Comparison of ENCODE assay signal across 7 cellular contexts in the genomic region with DNA sequence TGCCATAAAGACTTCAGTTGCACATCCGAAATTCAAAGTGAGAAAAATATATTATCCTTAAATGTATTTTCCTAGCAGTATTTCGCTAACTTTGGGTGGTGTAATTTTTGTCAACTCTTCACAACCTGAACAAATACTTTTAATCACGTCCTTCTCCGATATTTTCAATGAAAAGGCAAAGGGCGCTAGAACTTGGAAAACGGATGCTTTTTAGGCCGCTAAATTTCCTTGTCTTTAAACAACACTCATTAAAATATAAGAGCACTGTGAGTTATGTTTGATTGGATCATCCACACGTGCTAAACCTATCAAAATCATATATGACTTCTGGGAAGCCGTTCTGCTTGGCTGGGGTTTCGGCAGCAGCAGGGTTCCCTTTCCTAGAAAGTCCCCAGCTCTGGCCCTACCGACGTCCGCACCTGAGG. TPM values are rescaled to one million over a fixed set of nuclear protein-coding genes. Genes with fewer than 3 reads are reported as not detected.
A peak's percentile ranks its signal among the peaks of the same experiment; 100 is the strongest.
DNase-seq lines count a peak whose midpoint lies in the region; ATAC-seq, FAIRE-seq and TF ChIP-seq lines count a peak whose summit lies in the region.

No MANE protein-coding gene starts in this region.

- H3K36me3 ChIP-seq in SU-DHL-6 (ENCODE audit: low read length) (no peaks in the 10 kb centered on the region), small intestine (ENCODE audit: control insufficient read depth in 2 of 2, insufficient read depth in 2 of 2, low read length in 2 of 2) (no peaks in the 10 kb centered on the region)

- H3F3A ChIP-seq in SU-DHL-6 (ENCODE audit: insufficient read depth): 0 out of 2 replicates have a peak, but pooled peaks cover 3% of the 10 kb centered on the region

- 0 out of 2 replicates have a peak overlapping the region, but pooled peaks have one; percentile 3 for H3K27ac ChIP-seq in SU-DHL-6 (ENCODE audit: low read depth, low read length)
- peak overlapping the region; percentile 57 for H3K27ac ChIP-seq in foreskin keratinocyte
- H3K27ac ChIP-seq in small intestine (ENCODE audit: low read depth in 1 of 2, low read length in 1 of 2): peak overlapping the region; percentile 77 to 94

- H3K9ac ChIP-seq in SU-DHL-6 (ENCODE audit: low read length): peak overlapping the region; percentile 87

- peak overlapping the region; percentile 60 for H3K4me2 ChIP-seq in SU-DHL-6 (ENCODE audit: low read depth, low read length, poor library complexity, severe bottlenecking)

- 13 to 24% (median 15%) methylated on average over 13 of the region's 13 CpGs for WGBS in small intestine, 3 donors

- DNase-seq in HFF-Myc (ENCODE audit: extremely low read depth, low read depth): peak; percentile 2
- peak in 1 of 2 donors; percentile 33 for DNase-seq in foreskin keratinocyte
- no peak for DNase-seq in small intestine
- DNase-seq in ecto neural progenitor cell (ENCODE audit: low spot score): no peak
- DNase-seq in NCI-H187 treated with DMSO at 0.1 percent for 48 hours (lab: John Stamatoyannopoulos, UW): no peak

- no peak for TF ChIP-seq CTCF in HFF-Myc (IDR thresholded peaks at IDR 0.05; ENCODE audit: low read depth, low read length, missing control alignments)
- TF ChIP-seq CTCF in SU-DHL-6 (IDR thresholded peaks at IDR 0.05; ENCODE audit: insufficient read depth, low read length, poor library complexity, severe bottlenecking): no peak
- TF ChIP-seq CTCF in foreskin keratinocyte (conservative IDR thresholded peaks at IDR 0.05): no peak

- H3K9me2 ChIP-seq in SU-DHL-6 (replicated peaks; ENCODE audit: insufficient read depth, low read length): no peaks in the 10 kb centered on the region

- no peak for FAIRE-seq in small intestine (lab: Jason Lieb, UNC)

- ATAC-seq in foreskin keratinocyte (peak; percentile 66), GM18907 (IDR thresholded peaks at IDR 0.05; ENCODE audit: unreplicated experiment) (no peak)

- H3K4me3 ChIP-seq in HFF-Myc (replicated peaks; ENCODE audit: low read depth, low read length) (peak overlapping the region; percentile 67), SU-DHL-6 (ENCODE audit: insufficient read depth, low read length, poor library complexity, severe bottlenecking) (peak overlapping the region; percentile 96), small intestine (ENCODE audit: low read depth in 1 of 2, low read length in 2 of 2) (peak overlapping the region; percentile 43 to 76)

- H3K9me3 ChIP-seq in SU-DHL-6 (ENCODE audit: insufficient read depth, low read length): no peaks in the 10 kb centered on the region
- no peaks in the 10 kb centered on the region for H3K9me3 ChIP-seq in small intestine (ENCODE audit: control insufficient read depth, low read depth)

- H4K20me1 ChIP-seq in SU-DHL-6 (ENCODE audit: low read depth, low read length): peaks cover 10% of the 10 kb centered on the region; the same call in 1 of the 2 replicates

- peak overlapping the region; percentile 55 for H2AFZ ChIP-seq in SU-DHL-6 (ENCODE audit: low read depth, low read length, severe bottlenecking)

- H3K4me1 ChIP-seq in foreskin keratinocyte (peaks cover 4% of the 10 kb centered on the region), small intestine (ENCODE audit: control insufficient read depth in 2 of 2, insufficient read depth in 1 of 2, low read depth in 1 of 2, low read length in 1 of 2) (peaks cover 2 to 3% of the 10 kb centered on the region in 2 donors)

- peaks cover 45% of the 10 kb centered on the region for H3K79me2 ChIP-seq in SU-DHL-6 (ENCODE audit: insufficient read depth, low read length)

- H3K27me3 ChIP-seq in SU-DHL-6 (ENCODE audit: low read length) (no peaks in the 10 kb centered on the region), foreskin keratinocyte (no peaks in the 10 kb centered on the region), small intestine (ENCODE audit: control insufficient read depth in 2 of 2, insufficient read depth in 2 of 2, low read length in 2 of 2) (no peaks in the 10 kb centered on the region)

RNA-seq across cellular contexts. Expression of a gene that starts 0.5 kb away (rescaled TPM):
- 27.0 and 27.4 TPM in 2 replicates for total RNA-seq in foreskin keratinocyte
- 19.1 and 19.9 TPM in 2 replicates for polyA plus RNA-seq in foreskin keratinocyte
- 10 to 100 TPM; 21.2 to 30.8 (median 25.5) TPM for polyA plus RNA-seq in small intestine

Comparison
In these comparisons a context has a peak if more than half of its experiments do, and no peak if none do; other contexts are left out.
1. H3K27ac ChIP-seq: peak in every context shown above with its lines; median percentile 86 in small intestine; 57 in foreskin keratinocyte; 3 in SU-DHL-6.